Comparison of ENCODE assay signal across 14 cellular contexts in the genomic region with DNA sequence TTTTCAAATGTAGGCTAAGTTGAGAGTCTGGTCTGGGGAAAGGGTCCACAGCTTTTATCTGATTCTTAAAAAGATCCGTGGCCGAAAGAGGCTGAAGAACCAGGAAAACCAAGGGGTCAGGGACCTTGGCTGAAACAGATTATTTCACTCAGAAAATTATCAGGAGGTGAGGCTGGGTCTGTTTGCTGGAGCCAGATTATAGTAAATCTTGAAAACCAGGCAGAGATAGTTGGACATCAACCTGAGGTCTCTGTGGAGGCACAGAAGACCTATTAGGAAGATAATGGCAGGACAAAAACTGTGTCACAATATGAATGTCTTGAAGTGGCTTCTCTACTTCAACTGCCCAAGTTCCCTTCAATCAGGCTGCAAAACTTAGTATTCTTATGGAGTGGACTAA.
"Had no signal": no experiment of that assay in that cellular context is flagged by ENCODE, and none has a peak within 500 bp of the region (broad histone marks: within the 10 kb centered on the region; RNA-seq: fewer than 3 reads in every experiment).

No MANE protein-coding gene starts in this region.

- H3K36me3 ChIP-seq: esophagus squamous epithelium, thyroid gland, uterus had no signal

- DNase-seq: activated CD4-positive, alpha-beta T cell treated with anti-CD3 and anti-CD28 coated beads, Interleukin-2, amount 50 U/mL, for 1 hour; activated effector memory CD4-positive, alpha-beta T cell treated with anti-CD3 and anti-CD28 coated beads, Interleukin-2, amount 50 U/mL, for 16 hours; amniotic stem cell; caudate nucleus; esophagus squamous epithelium; kidney glomerular epithelial cell; stimulated activated CD4-positive, alpha-beta T cell treated with anti-CD3 and anti-CD28 coated beads, Interleukin-2, amount 100 ng/mL, for 48 hours; uterus had no signal

- H3K27ac ChIP-seq: coronary artery, parathyroid adenoma, uterus had no signal

- H3K9me3 ChIP-seq: esophagus squamous epithelium, thyroid gland, uterus had no signal

- H3K27me3 ChIP-seq: esophagus squamous epithelium, thyroid gland, uterus had no signal

- H3K9me3 Mint-ChIP-seq: activated naive CD4-positive, alpha-beta T cell treated with anti-CD3 and anti-CD28 coated beads, Interleukin-2, amount 50 U/mL, for 24 hours; stimulated activated memory B cell treated with anti-CD40 and anti-IgM and Interleukin-4, amounts not matched to agents 10 μg/mL and 1 μg/mL and 100 μg/mL, for 72 hours had no signal

- ATAC-seq: activated CD4-positive, CD25-positive, alpha-beta regulatory T cell treated with anti-CD3 and anti-CD28 coated beads, Interleukin-2, amount 50 U/mL, for 24 hours; stimulated activated memory B cell treated with anti-CD40 and anti-IgM and Interleukin-4, amounts not matched to agents 10 μg/mL and 1 μg/mL and 100 μg/mL, for 72 hours had no signal

- H3K4me3 ChIP-seq: coronary artery, thyroid gland, uterus had no signal

- H3K36me3 Mint-ChIP-seq: activated naive CD4-positive, alpha-beta T cell treated with anti-CD3 and anti-CD28 coated beads, Interleukin-2, amount 50 U/mL, for 24 hours had no signal

- H3K27me3 Mint-ChIP-seq: activated naive CD4-positive, alpha-beta T cell treated with anti-CD3 and anti-CD28 coated beads, Interleukin-2, amount 50 U/mL, for 24 hours; stimulated activated memory B cell treated with anti-CD40 and anti-IgM and Interleukin-4, amounts not matched to agents 10 μg/mL and 1 μg/mL and 100 μg/mL, for 72 hours had no signal

- H3K9ac ChIP-seq: parathyroid adenoma had no signal
